ENCODE assay signal across 8 cellular contexts in genomic region chr19:9205506-9206113, GRCh38. TPM values are rescaled to one million over a fixed set of nuclear protein-coding genes. Genes with fewer than 3 reads are reported as not detected.
DNase-seq lines count a peak whose midpoint lies in the region; ATAC-seq and TF ChIP-seq lines count a peak whose summit lies in the region.

No MANE protein-coding gene starts in this region.

- H3K27me3 ChIP-seq in MM.1S (replicated peaks; ENCODE audit: insufficient read depth, low read length) = peaks cover 41% of the 10 kb centered on the region
- no peaks in the 10 kb centered on the region for H3K27me3 ChIP-seq in adrenal gland
- H3K27me3 ChIP-seq in right atrium auricular region = no peaks in the 10 kb centered on the region

- no peaks in the 10 kb centered on the region for H3K79me2 ChIP-seq in MM.1S (ENCODE audit: low read length)

- H3K9me3 ChIP-seq in MM.1S (replicated peaks; ENCODE audit: insufficient read depth, low read length) = no peaks in the 10 kb centered on the region
- H3K9me3 ChIP-seq in adrenal gland (replicated peaks in 1 of 3) = no peaks in the 10 kb centered on the region
- no peaks in the 10 kb centered on the region for H3K9me3 ChIP-seq in right atrium auricular region

- TF ChIP-seq POLR2A in adrenal gland (IDR thresholded peaks at IDR 0.05) = no peak

- no peak overlapping the region for H3K27ac ChIP-seq in MM.1S (ENCODE audit: low read length)
- no peak overlapping the region for H3K27ac ChIP-seq in adrenal gland
- no peak overlapping the region for H3K27ac ChIP-seq in right atrium auricular region

- TF ChIP-seq CTCF in MM.1S (IDR thresholded peaks at IDR 0.05; ENCODE audit: low read length) = peak; percentile 72
- TF ChIP-seq CTCF in adrenal gland (IDR thresholded peaks at IDR 0.05) = peak; percentile 71 to 87 (median 82)
- peak; percentile 82 to 91 for TF ChIP-seq CTCF in right atrium auricular region (IDR thresholded peaks at IDR 0.05)
- peak; percentile 72 for TF ChIP-seq CTCF in retinal pigment epithelial cell (conservative IDR thresholded peaks at IDR 0.05; ENCODE audit: low read depth, low read length)

- intact Hi-C loops in adrenal gland (cut with DNase I) = loop anchor here in 1 of 2 donors (5.0 to 10.0 kb wide), 2 partner anchors 419 to 592 kb away; partner anchors contain the start of gene ZNF561

- H3K36me3 ChIP-seq in MM.1S (replicated peaks; ENCODE audit: insufficient read depth, low read length) = no peaks in the 10 kb centered on the region
- no peaks in the 10 kb centered on the region for H3K36me3 ChIP-seq in adrenal gland (replicated peaks in 1 of 2)
- no peaks in the 10 kb centered on the region for H3K36me3 ChIP-seq in right atrium auricular region

- no peaks in the 10 kb centered on the region for H4K20me1 ChIP-seq in MM.1S (ENCODE audit: insufficient read depth, low read length)

- no peaks in the 10 kb centered on the region for H3K9me2 ChIP-seq in MM.1S (replicated peaks; ENCODE audit: insufficient read depth, low read length)

- 0 out of 2 replicates have a peak overlapping the region, but pooled peaks have one; percentile 51 for H2AFZ ChIP-seq in MM.1S (ENCODE audit: low read length)

- peak overlapping the region; percentile 33; the same call in 1 of the 2 replicates for H3K4me3 ChIP-seq in MM.1S (ENCODE audit: low read length)
- peak overlapping the region in 2 of 4 donors; percentile 19 to 53 for H3K4me3 ChIP-seq in adrenal gland
- H3K4me3 ChIP-seq in right atrium auricular region = peak overlapping the region in 1 of 2 donors; percentile 27
- H3K4me3 ChIP-seq in retinal pigment epithelial cell (ENCODE audit: low read length) = no peak overlapping the region

- WGBS in adrenal gland, 4 donors = 27 to 45% (median 32%) methylated on average over 9 to 13 of the region's 13 CpGs

- H3K4me1 ChIP-seq in MM.1S (ENCODE audit: low read length) (no peaks in the 10 kb centered on the region), adrenal gland (replicated peaks in 1 of 2) (no peaks in the 10 kb centered on the region), right atrium auricular region (no peaks in the 10 kb centered on the region)

- DNase-seq in EL (peak; percentile 72), MM.1S (peak; percentile 59), T-helper 1 cell (peak; percentile 30 to 52 (median 38)), adrenal gland (peak; percentile 59 to 86 (median 75)), right atrium auricular region (ENCODE audit: low spot score) (peak; percentile 73), retinal pigment epithelial cell (ENCODE audit: low read depth) (peak; percentile 0)

- H3F3A ChIP-seq in MM.1S (ENCODE audit: insufficient read depth, low read length) = no peaks in the 10 kb centered on the region

- no peak overlapping the region for H3K4me2 ChIP-seq in MM.1S (ENCODE audit: low read depth, low read length)

- H3K9ac ChIP-seq in MM.1S (ENCODE audit: low read length) = no peak overlapping the region

- ATAC-seq in GM19023 (IDR thresholded peaks at IDR 0.05; ENCODE audit: unreplicated experiment) (no peak), GM21423 (IDR thresholded peaks at IDR 0.05; ENCODE audit: unreplicated experiment) (no peak)

RNA-seq across cellular contexts. Expression of gene OR7D4, which starts 13.8 kb away (rescaled TPM):
- total RNA-seq in adrenal gland = not detected
- polyA plus RNA-seq in adrenal gland = not detected
- total RNA-seq in right atrium auricular region = not detected

RNA-seq across cellular contexts. Expression of gene OR7D2, which starts 26.8 kb away (rescaled TPM):
- total RNA-seq in adrenal gland = under 1 TPM in 4 of 8 donors, not detected in 4; 0.07 to 0.14 (median 0.09) TPM
- polyA plus RNA-seq in adrenal gland = under 1 TPM; 0.07 to 0.15 (median 0.08) TPM
- not detected for total RNA-seq in right atrium auricular region

RNA-seq across cellular contexts. Expression of gene OR7E24, which starts 45.1 kb away (rescaled TPM):
- total RNA-seq in adrenal gland = not detected
- not detected for polyA plus RNA-seq in adrenal gland
- total RNA-seq in right atrium auricular region = not detected

Comparison
In these comparisons a context has a peak if more than half of its experiments do, and no peak if none do; other contexts are left out.
1. DNase-seq: peak in every context shown above with its lines; median percentile 75 in adrenal gland; 73 in right atrium auricular region; 72 in EL; 59 in MM.1S; 38 in T-helper 1 cell; 0 in retinal pigment epithelial cell.